18 cellular contexts compared by ENCODE assay signal in the genomic region with DNA sequence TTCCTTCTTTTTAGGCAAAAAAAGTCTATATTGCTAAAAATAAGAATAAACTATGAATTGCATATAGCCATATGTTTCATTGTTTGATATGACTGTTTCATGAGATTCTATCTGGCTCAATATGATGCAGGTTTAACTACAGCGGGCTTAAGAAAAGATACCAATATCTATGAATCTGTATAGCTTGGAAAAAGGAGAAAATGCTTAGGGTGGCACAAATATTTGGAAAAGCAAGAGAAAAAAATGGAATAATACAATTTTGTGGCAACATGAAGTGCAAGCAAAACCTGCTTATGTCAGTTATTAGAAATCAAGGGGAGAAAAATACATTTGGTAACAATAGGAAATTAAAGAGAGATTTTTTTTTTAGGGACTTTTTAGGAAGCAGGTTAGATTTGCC. TPM values are rescaled to one million over a fixed set of nuclear protein-coding genes. Genes with fewer than 3 reads are reported as not detected.
DNase-seq lines count a peak whose midpoint lies in the region; ATAC-seq and TF ChIP-seq lines count a peak whose summit lies in the region.
"Had no signal": no experiment of that assay in that cellular context is flagged by ENCODE, and none has a peak within 500 bp of the region (broad histone marks: within the 10 kb centered on the region; RNA-seq: fewer than 3 reads in every experiment).

No MANE protein-coding gene starts in this region.

- no peak overlapping the region for H3K56ac ChIP-seq in IMR-90 (ENCODE audit: extremely low read depth, insufficient read depth, low read length)

- POLR2A ChIA-PET in IMR-90 (lab: Charles Lee; ENCODE audit: unreplicated experiment) = no interaction called here

- no peaks in the 10 kb centered on the region for H3K9me3 Mint-ChIP-seq in activated T-cell treated with anti-CD3 and anti-CD28 coated beads, Interleukin-2, amount 50 U/mL, for 24 hours
- H3K9me3 Mint-ChIP-seq in stimulated activated naive B cell treated with anti-CD40 and anti-IgM and Interleukin-4, amounts not matched to agents 10 μg/mL and 1 μg/mL and 100 μg/mL, for 72 hours = no peaks in the 10 kb centered on the region
- H3K9me3 Mint-ChIP-seq: CD4-positive, CD25-positive, alpha-beta regulatory T cell; CD8-positive, alpha-beta memory T cell had no signal

- CTCF ChIA-PET in IMR-90 (lab: Yijun Ruan, JAX) = no interaction called here

- dilution Hi-C loops in IMR-90 (cut with HindIII; ENCODE audit: low sequenced_read_pairs, unreplicated experiment) = no loop called here

- H3K27ac Mint-ChIP-seq in activated T-cell treated with anti-CD3 and anti-CD28 coated beads, Interleukin-2, amount 50 U/mL, for 24 hours = peak overlapping the region; percentile 67
- peak overlapping the region; percentile 82 for H3K27ac Mint-ChIP-seq in stimulated activated naive B cell treated with anti-CD40 and anti-IgM and Interleukin-4, amounts not matched to agents 10 μg/mL and 1 μg/mL and 100 μg/mL, for 72 hours
- H3K27ac Mint-ChIP-seq: CD4-positive, CD25-positive, alpha-beta regulatory T cell; CD8-positive, alpha-beta memory T cell had no signal

- no peak overlapping the region for H3K27ac ChIP-seq in IMR-90 (ENCODE audit: insufficient read depth, low read length)

- no peak overlapping the region for H4K5ac ChIP-seq in IMR-90 (ENCODE audit: low read depth, low read length)

- H3K27me3 ChIP-seq in IMR-90 (ENCODE audit: control insufficient read depth, insufficient read depth, low read length) (peaks cover 7% of the 10 kb centered on the region; the same call in 1 of the 2 replicates), Loucy (ENCODE audit: insufficient read depth, low read length, poor library complexity, severe bottlenecking) (no peaks in the 10 kb centered on the region)
- H3K27me3 ChIP-seq: BE2C had no signal

- no peak overlapping the region for H3K4ac ChIP-seq in IMR-90 (ENCODE audit: low read depth, low read length)

- no peaks in the 10 kb centered on the region for H3F3A ChIP-seq in Loucy (ENCODE audit: low read depth)

- no peak for TF ChIP-seq CTCF in IMR-90 (conservative IDR thresholded peaks at IDR 0.05; ENCODE audit: low read depth, low read length)
- TF ChIP-seq CTCF in Loucy (conservative IDR thresholded peaks at IDR 0.05; ENCODE audit: low read length) = no peak

- H2BK5ac ChIP-seq in IMR-90 (ENCODE audit: low read depth, low read length, poor library complexity, severe bottlenecking) = no peak overlapping the region

- H3K4me1 Mint-ChIP-seq in activated T-cell treated with anti-CD3 and anti-CD28 coated beads, Interleukin-2, amount 50 U/mL, for 24 hours (ENCODE audit: low read depth) = peaks cover 62% of the 10 kb centered on the region
- peaks cover 30 to 58% of the 10 kb centered on the region in 2 donors for H3K4me1 Mint-ChIP-seq in stimulated activated naive B cell treated with anti-CD40 and anti-IgM and Interleukin-4, amounts not matched to agents 10 μg/mL and 1 μg/mL and 100 μg/mL, for 72 hours

- no peak for TF ChIP-seq POLR2A in IMR-90 (IDR thresholded peaks at IDR 0.05; ENCODE audit: low read depth, low read length)

- no peak overlapping the region for H2AK9ac ChIP-seq in IMR-90 (replicated peaks; ENCODE audit: low read depth, low read length, poor library complexity)

- H3K4me3 Mint-ChIP-seq in activated T-cell treated with anti-CD3 and anti-CD28 coated beads, Interleukin-2, amount 50 U/mL, for 24 hours = no peak overlapping the region
- peak overlapping the region in 1 of 2 donors; percentile 30 for H3K4me3 Mint-ChIP-seq in stimulated activated naive B cell treated with anti-CD40 and anti-IgM and Interleukin-4, amounts not matched to agents 10 μg/mL and 1 μg/mL and 100 μg/mL, for 72 hours
- H3K4me3 Mint-ChIP-seq: CD4-positive, CD25-positive, alpha-beta regulatory T cell; CD8-positive, alpha-beta memory T cell had no signal

- H2AK5ac ChIP-seq in IMR-90 (ENCODE audit: low read depth, low read length) = no peak overlapping the region

- H2BK20ac ChIP-seq in IMR-90 (ENCODE audit: low read depth, low read length) = no peak overlapping the region

- no TSS peak for BruUV-seq in IMR-90 (replicated peaks; lab: Mats Ljungman, UMichigan)

- no peaks in the 10 kb centered on the region for H3K4me1 ChIP-seq in IMR-90 (ENCODE audit: control insufficient read depth, insufficient read depth, low read length)
- H3K4me1 ChIP-seq in Loucy (ENCODE audit: insufficient read depth, low read length, poor library complexity, severe bottlenecking) = peaks cover 15% of the 10 kb centered on the region
- H3K4me1 ChIP-seq: BE2C, HAP-1 had no signal

- H3K23ac ChIP-seq in IMR-90 (ENCODE audit: low read depth, low read length) = no peak overlapping the region

- no peaks in the 10 kb centered on the region for H3K9me1 ChIP-seq in IMR-90 (ENCODE audit: insufficient read depth, low read length)

- H2BK15ac ChIP-seq in IMR-90 (ENCODE audit: low read depth, low read length) = no peak overlapping the region

- H4K20me1 ChIP-seq in IMR-90 (ENCODE audit: insufficient read depth, low read length) (no peaks in the 10 kb centered on the region), Loucy (ENCODE audit: insufficient read depth, low read length, poor library complexity, severe bottlenecking) (no peaks in the 10 kb centered on the region)

- H3K18ac ChIP-seq in IMR-90 (ENCODE audit: low read depth, low read length) = no peak overlapping the region

- H3K36me3 ChIP-seq in IMR-90 (ENCODE audit: control insufficient read depth, insufficient read depth, low read length) (no peaks in the 10 kb centered on the region), Loucy (ENCODE audit: insufficient read depth, low read length) (no peaks in the 10 kb centered on the region)
- H3K36me3 ChIP-seq: BE2C, HAP-1 had no signal

- no peaks in the 10 kb centered on the region for H3K79me2 ChIP-seq in Loucy (ENCODE audit: insufficient read depth, low read length)

- no CpG with 5 or more reads among the region's 1 CpG for WGBS in IMR-90 (ENCODE audit: extremely low coverage in 2 of 2, insufficient read length in 1 of 2), 2 experiments

- no peak for DNase-seq in activated T-cell treated with anti-CD3 and anti-CD28 coated beads, Interleukin-2, amount 50 U/mL, for 24 hours
- DNase-seq in activated T-cell treated with anti-CD3 and anti-CD28 coated beads, Interleukin-2, amount 50 U/mL, for 48 hours = no peak
- DNase-seq in IMR-90 = no peak
- no peak for DNase-seq in stimulated activated naive B cell treated with anti-CD40 and anti-IgM and Interleukin-4, amounts not matched to agents 10 μg/mL and 1 μg/mL and 100 μg/mL, for 72 hours
- DNase-seq: ACHN; BE2C; C1 segment of cervical spinal cord; CD4-positive, CD25-positive, alpha-beta regulatory T cell; CD8-positive, alpha-beta memory T cell; COR-L47; DMS 273 treated with DMSO at 0.1 percent for 48 hours; DMS53; DND-41; EL had no signal

- H3K27me3 Mint-ChIP-seq in activated T-cell treated with anti-CD3 and anti-CD28 coated beads, Interleukin-2, amount 50 U/mL, for 24 hours = no peaks in the 10 kb centered on the region
- H3K27me3 Mint-ChIP-seq in stimulated activated naive B cell treated with anti-CD40 and anti-IgM and Interleukin-4, amounts not matched to agents 10 μg/mL and 1 μg/mL and 100 μg/mL, for 72 hours = peaks cover 0 to 4% of the 10 kb centered on the region in 2 donors

- H3K14ac ChIP-seq in IMR-90 (replicated peaks; ENCODE audit: low read depth, low read length) = no peak overlapping the region

- H3K9ac ChIP-seq in IMR-90 (ENCODE audit: low read depth, low read length) (no peak overlapping the region), Loucy (ENCODE audit: low read depth, low read length, poor library complexity, severe bottlenecking) (no peak overlapping the region)

- H3K4me2 ChIP-seq in IMR-90 (ENCODE audit: low read depth, low read length) (no peak overlapping the region), Loucy (ENCODE audit: low read depth, low read length, poor library complexity, severe bottlenecking) (no peak overlapping the region)

- H3K4me3 ChIP-seq in IMR-90 (ENCODE audit: insufficient read depth, low read depth, low read length) (no peak overlapping the region), Loucy (ENCODE audit: low read length, poor library complexity, severe bottlenecking) (no peak overlapping the region)
- H3K4me3 ChIP-seq: GM12878, HAP-1 had no signal

- no peaks in the 10 kb centered on the region for H3K9me2 ChIP-seq in Loucy (replicated peaks; ENCODE audit: low read depth, low read length)

- no peak overlapping the region for H2BK120ac ChIP-seq in IMR-90 (ENCODE audit: low read depth, low read length)

- ATAC-seq in IMR-90 (ENCODE audit: low read depth) (no peak), GM19324 (IDR thresholded peaks at IDR 0.05; ENCODE audit: low FRiP score, unreplicated experiment) (no peak)
- ATAC-seq in stimulated activated naive B cell treated with anti-CD40 and anti-IgM and Interleukin-4, amounts not matched to agents 10 μg/mL and 1 μg/mL and 100 μg/mL, for 72 hours (replicated peaks) = no peak
- ATAC-seq: GM12878 had no signal

- TF ChIP-seq RAD21 in IMR-90 (IDR thresholded peaks at IDR 0.05; ENCODE audit: low read length) = no peak

- H3K79me1 ChIP-seq in IMR-90 (ENCODE audit: low read depth in 1 of 2, low read length in 2 of 2) = no peaks in the 10 kb centered on the region

- H2AFZ ChIP-seq in IMR-90 (replicated peaks; ENCODE audit: low read length, poor library complexity) (no peak overlapping the region), Loucy (ENCODE audit: low read length) (peak overlapping the region; percentile 29; the same call in 1 of the 2 replicates)

- H4K8ac ChIP-seq in IMR-90 (ENCODE audit: low read depth in 2 of 2, low read length in 2 of 2) = no peak overlapping the region

- in situ Hi-C loops in IMR-90 (cut with MboI; ENCODE audit: low sequenced_read_pairs) = no loop called here

- intact Hi-C loops in IMR-90 (cut with micrococcal nuclease) = loop anchor here (5.0 kb wide), 2 partner anchors 49 to 114 kb away; partner anchors contain the start of gene NFKB1

- no peak overlapping the region for H4K91ac ChIP-seq in IMR-90 (ENCODE audit: insufficient read depth, low read depth, low read length)

- H3K36me3 Mint-ChIP-seq in activated T-cell treated with anti-CD3 and anti-CD28 coated beads, Interleukin-2, amount 50 U/mL, for 24 hours (ENCODE audit: low read depth) = no peaks in the 10 kb centered on the region
- no peaks in the 10 kb centered on the region for H3K36me3 Mint-ChIP-seq in stimulated activated naive B cell treated with anti-CD40 and anti-IgM and Interleukin-4, amounts not matched to agents 10 μg/mL and 1 μg/mL and 100 μg/mL, for 72 hours
- H3K36me3 Mint-ChIP-seq: CD4-positive, CD25-positive, alpha-beta regulatory T cell; CD8-positive, alpha-beta memory T cell had no signal

- H3K9me3 ChIP-seq in IMR-90 (ENCODE audit: control insufficient read depth, insufficient read depth, low read length) = no peaks in the 10 kb centered on the region
- H3K9me3 ChIP-seq in Loucy (ENCODE audit: insufficient read depth, low read depth, low read length) = no peaks in the 10 kb centered on the region
- H3K9me3 ChIP-seq: BE2C, HAP-1 had no signal

TF ChIP-seq in IMR-90, 13 proteins besides CTCF, POLR2A, EP300 and RAD21 (continues in another document):
- TF ChIP-seq MAFK (IDR thresholded peaks at IDR 0.05; ENCODE audit: low read depth, low read length) (peak; percentile 70), MXI1 (IDR thresholded peaks at IDR 0.05; ENCODE audit: borderline replicate concordance, low read depth, low read length) (no peak)

RNA-seq across cellular contexts. Expression of gene NFKB1, which starts 48.3 kb away (rescaled TPM):
- total RNA-seq in IMR-90 (2012; rRNA removed) = 23.6 and 24.6 TPM in 2 replicates
- 16.3 and 19.8 TPM in 2 replicates for polyA plus RNA-seq in IMR-90 (2012; rRNA removed)
- polyA plus RNA-seq in IMR-90 (2012; cell fraction: cytosol; rRNA removed) = 11.9 and 13.2 TPM in 2 replicates
- polyA plus RNA-seq in IMR-90 (2012; cell fraction: nucleus; rRNA removed; ENCODE audit: low replicate concordance) = 18.9 and 34.9 TPM in 2 replicates
